8 cellular contexts compared by ENCODE assay signal in the genomic region with DNA sequence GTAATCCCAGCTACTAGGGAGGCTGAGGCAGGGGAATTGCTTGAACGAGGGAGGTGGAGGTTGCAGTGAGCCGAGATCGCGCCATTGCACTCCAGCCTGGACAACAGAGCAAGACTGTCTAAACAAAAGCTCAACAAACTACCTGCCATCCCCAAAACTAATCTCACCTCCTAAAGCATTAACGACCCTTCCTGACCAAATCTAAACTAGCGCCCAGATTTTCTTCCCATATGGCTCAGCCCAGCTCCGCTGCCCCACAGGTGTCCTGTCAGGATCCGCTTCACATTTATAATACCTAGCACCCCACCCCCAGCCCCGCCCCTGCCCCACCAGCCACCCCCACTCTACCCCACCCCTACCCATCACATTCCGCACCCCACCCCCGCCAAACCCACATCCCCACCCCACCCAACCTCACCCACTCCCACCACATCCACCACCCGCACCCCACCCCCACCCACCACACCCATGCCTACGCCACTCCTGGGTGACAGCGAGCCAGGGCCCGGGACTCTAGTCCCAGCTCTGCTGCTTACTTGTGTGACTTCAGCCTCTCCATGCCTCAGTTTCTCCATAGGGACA. TPM values are rescaled to one million over a fixed set of nuclear protein-coding genes. Genes with fewer than 3 reads are reported as not detected.
DNase-seq lines count a peak whose midpoint lies in the region; ATAC-seq and TF ChIP-seq lines count a peak whose summit lies in the region.

No MANE protein-coding gene starts in this region.

- no peak for TF ChIP-seq POLR2A in heart left ventricle (IDR thresholded peaks at IDR 0.05)

- H3K4me1 ChIP-seq in heart left ventricle: peaks cover 0 to 48% (median 28%) of the 10 kb centered on the region in 12 donors

- H3K27ac ChIP-seq in heart left ventricle (peak overlapping the region; percentile 89 to 100 (median 96)), skin epidermis (peak overlapping the region; percentile 91 to 100 (median 99))

- 37 to 54% (median 42%) methylated on average over 11 to 15 of the region's 15 CpGs for WGBS in heart left ventricle, 4 donors

- H3K36me3 ChIP-seq in heart left ventricle: no peaks in the 10 kb centered on the region

- intact Hi-C loops in heart left ventricle (cut with DNase I): loop anchor here in 5 of 10 donors (2.0 to 10.0 kb wide), 3 partner anchors 47 to 50 kb away; a partner anchor contains a TSS

- H3K9me3 ChIP-seq in heart left ventricle: no peaks in the 10 kb centered on the region

- no peaks in the 10 kb centered on the region for H3K27me3 ChIP-seq in heart left ventricle

- peak; percentile 10 for DNase-seq in A172 (ENCODE audit: low spot score)
- peak; percentile 52 to 79 for DNase-seq in activated T-cell treated with anti-CD3 and anti-CD28 coated beads, Interleukin-2, amount 50 U/mL, for 48 hours
- peak in 1 of 5 donors; percentile 61 for DNase-seq in heart left ventricle
- no peak for DNase-seq in GM10266 (ENCODE audit: extremely low spot score)
- no peak for DNase-seq in NCI-H2196 treated with DMSO at 0.1 percent for 48 hours (lab: John Stamatoyannopoulos, UW; ENCODE audit: unreplicated experiment)

- ATAC-seq in GM19043 (IDR thresholded peaks at IDR 0.05; ENCODE audit: low read depth, unreplicated experiment): peak; percentile 16
- ATAC-seq in HG03571 (IDR thresholded peaks at IDR 0.05; ENCODE audit: unreplicated experiment): peak; percentile 3
- ATAC-seq in heart left ventricle: peak in 3 of 4 donors; percentile 1 to 37 (median 23)

- TF ChIP-seq CTCF in heart left ventricle (IDR thresholded peaks at IDR 0.05): no peak
- TF ChIP-seq CTCF in GM10266 (IDR thresholded peaks at IDR 0.05; ENCODE audit: control insufficient read depth, insufficient read depth, low read depth, missing control alignments): no peak

- H3K4me3 ChIP-seq in heart left ventricle (peak overlapping the region; percentile 68 to 100 (median 91)), skin epidermis (peak overlapping the region; percentile 61 to 98 (median 94))

RNA-seq across cellular contexts. Expression of a gene that starts 0.6 kb away (rescaled TPM):
- total RNA-seq in A172 (2014; rRNA removed; shearing (Covaris generic)): 35.1 and 44.9 TPM in 2 replicates
- total RNA-seq in heart left ventricle: 10 to 100 TPM; 35.7 to 80.3 (median 49.2) TPM
- polyA plus RNA-seq in heart left ventricle: 10 to 100 TPM; 34.0 to 47.1 TPM

RNA-seq across cellular contexts. Expression of a gene that starts 49.2 kb away (rescaled TPM):
- total RNA-seq in A172 (2014; rRNA removed; shearing (Covaris generic)): 8.7 and 9.2 TPM in 2 replicates
- total RNA-seq in heart left ventricle: 10 to 100 TPM in 8 of 9 donors, 1 to 10 TPM in 1; 7.8 to 46.1 (median 17.5) TPM
- 10 to 100 TPM; 38.6 to 42.0 TPM for polyA plus RNA-seq in heart left ventricle

Comparison
In these comparisons a context has a peak if more than half of its experiments do, and no peak if none do; other contexts are left out.
1. DNase-seq: peak in A172 (single experiment) and activated T-cell treated with anti-CD3 and anti-CD28 coated beads, Interleukin-2, amount 50 U/mL, for 48 hours (2 of 2); none in GM10266 (single experiment) and NCI-H2196 treated with DMSO at 0.1 percent for 48 hours (single experiment).
2. Peak in every context shown above with its lines, with median percentiles within 50 percentile points of each other: ATAC-seq.